In genomic region chr12:49873361-49873934, GRCh38 we compare ENCODE assay signal across 1 cellular context.
TF ChIP-seq lines count a peak whose summit lies in the region.

No MANE protein-coding gene starts in this region.

TF ChIP-seq in HepG2, 621 proteins besides CTCF, POLR2A, EP300 and RAD21:
- TF ChIP-seq TP53 (CRISPR knock-in tag; conservative IDR thresholded peaks at IDR 0.05) (no peak), MXD4 (CRISPR knock-in tag; IDR thresholded peaks at IDR 0.05) (no peak), MAFK (conservative IDR thresholded peaks at IDR 0.05 in 1 of 2, IDR thresholded peaks at IDR 0.05 in 1 of 2; ENCODE audit: low read length in 2 of 2) (peak; percentile 41 to 56), ZNF225 (CRISPR knock-in tag; IDR thresholded peaks at IDR 0.05) (no peak), PAF1 (CRISPR knock-in tag; IDR thresholded peaks at IDR 0.05) (no peak), ZNF549 (CRISPR knock-in tag; IDR thresholded peaks at IDR 0.05) (no peak), MAFF (IDR thresholded peaks at IDR 0.05; ENCODE audit: low read depth, low read length) (0 out of 2 replicates have a peak, but pooled peaks have one; percentile 31), CHD4 (IDR thresholded peaks at IDR 0.05; ENCODE audit: borderline replicate concordance, low read length) (no peak), TBX3 (IDR thresholded peaks at IDR 0.05; ENCODE audit: borderline replicate concordance) (no peak), POGZ (CRISPR knock-in tag; IDR thresholded peaks at IDR 0.05) (no peak)
TF ChIP-seq in HepG2: peak in this region for 2.
